In the genomic region with DNA sequence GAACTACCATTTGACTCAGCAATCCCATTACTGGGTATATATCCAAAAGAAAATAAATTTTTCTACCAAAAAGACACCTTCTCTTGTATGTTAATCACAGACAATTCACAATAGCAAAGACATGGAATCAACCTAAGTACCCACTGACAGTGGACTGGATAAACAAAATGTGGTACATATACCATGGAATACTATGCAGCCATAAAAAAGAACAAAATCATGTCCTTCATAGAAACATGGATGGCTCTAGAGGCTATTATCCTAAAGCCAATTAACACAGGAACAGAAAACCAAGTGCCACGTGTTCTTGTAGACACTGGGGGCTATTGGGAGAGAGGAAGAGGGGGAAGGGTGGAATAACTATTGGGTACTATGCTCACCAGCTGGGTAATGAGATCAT, we compare ENCODE assay signal across 30 cellular contexts. TPM values are rescaled to one million over a fixed set of nuclear protein-coding genes. Genes with fewer than 3 reads are reported as not detected.
"Had no signal": no experiment of that assay in that cellular context is flagged by ENCODE, and none has a peak within 500 bp of the region (broad histone marks: within the 10 kb centered on the region; RNA-seq: fewer than 3 reads in every experiment).

No MANE protein-coding gene starts in this region.

- H3K79me2 ChIP-seq: hepatocyte had no signal

- DNase-seq: colonic mucosa; cortex of kidney; dermis blood vessel endothelial cell; dorsolateral prefrontal cortex; effector CD4-positive, alpha-beta T cell; effector CD8-positive, alpha-beta T cell; effector memory CD4-positive, alpha-beta T cell; effector memory CD8-positive, alpha-beta T cell; endodermal cell; erythroblast; esophagus squamous epithelium; foreskin fibroblast; foreskin keratinocyte; foreskin melanocyte; gastrocnemius medialis; glutamatergic neuron; head of caudate nucleus; heart left ventricle; heart right ventricle had no signal

- FAIRE-seq: colon, endometrium, endothelial cell of umbilical vein, frontal cortex had no signal

- ATAC-seq: effector memory CD8-positive, alpha-beta T cell; esophagus mucosa; foreskin keratinocyte; gastrocnemius medialis; gastroesophageal sphincter; heart left ventricle; heart right ventricle had no signal

- H3K9me3 ChIP-seq: colonic mucosa, gastrocnemius medialis had no signal

- H3K27me3 ChIP-seq: colonic mucosa, dorsolateral prefrontal cortex, esophagus muscularis mucosa, esophagus squamous epithelium, gastrocnemius medialis, gastroesophageal sphincter, heart left ventricle, heart right ventricle, hepatocyte had no signal

- H3K27ac ChIP-seq: colonic mucosa, coronary artery, dorsolateral prefrontal cortex, epithelial cell of prostate, esophagus muscularis mucosa, esophagus squamous epithelium, foreskin keratinocyte, gastrocnemius medialis, gastroesophageal sphincter, heart left ventricle, heart right ventricle, hepatocyte had no signal

- H3K4me3 ChIP-seq: colonic mucosa, coronary artery, dorsolateral prefrontal cortex, esophagus muscularis mucosa, esophagus squamous epithelium, gastrocnemius medialis, gastroesophageal sphincter, heart left ventricle, heart right ventricle, hepatocyte had no signal

- H2AFZ ChIP-seq: hepatocyte had no signal

- H3K4me2 ChIP-seq: hepatocyte had no signal

- H3K36me3 ChIP-seq: colonic mucosa, esophagus squamous epithelium, gastrocnemius medialis, gastroesophageal sphincter had no signal

- H3K4me1 ChIP-seq: colonic mucosa, esophagus muscularis mucosa, esophagus squamous epithelium, foreskin keratinocyte, gastrocnemius medialis, gastroesophageal sphincter, heart left ventricle, heart right ventricle had no signal

RNA-seq across cellular contexts. Expression of gene FLACC1, which starts 27.7 kb away (rescaled TPM):
- total RNA-seq: epithelial cell of proximal tubule had no signal
